7 cellular contexts compared by ENCODE assay signal in genomic region chr6:43758617-43759050, GRCh38. TPM values are rescaled to one million over a fixed set of nuclear protein-coding genes. Genes with fewer than 3 reads are reported as not detected.
DNase-seq lines count a peak whose midpoint lies in the region; ATAC-seq and TF ChIP-seq lines count a peak whose summit lies in the region.

No MANE protein-coding gene starts in this region.

- intact Hi-C loops in esophagus muscularis mucosa (cut with DNase I) (no loop called here), sciatic nerve (cut with DNase I) (no loop called here)

- TF ChIP-seq CTCF in GM12875 (IDR thresholded peaks at IDR 0.05; ENCODE audit: borderline replicate concordance, insufficient read depth, low read depth, low read length): peak; percentile 84
- peak; percentile 98 for TF ChIP-seq CTCF in OCI-LY3 (IDR thresholded peaks at IDR 0.05; ENCODE audit: low read depth, low read length)
- peak; percentile 50 to 66 (median 57) for TF ChIP-seq CTCF in esophagus muscularis mucosa (IDR thresholded peaks at IDR 0.05)

- no peaks in the 10 kb centered on the region for H4K20me1 ChIP-seq in OCI-LY3 (ENCODE audit: insufficient read depth, low read length)

- ATAC-seq in sciatic nerve: peak; percentile 67
- no peak for ATAC-seq in HG03139 (IDR thresholded peaks at IDR 0.05; ENCODE audit: unreplicated experiment)
- no peak for ATAC-seq in HG02610 (IDR thresholded peaks at IDR 0.05; ENCODE audit: unreplicated experiment)

- H3K79me2 ChIP-seq in OCI-LY3 (ENCODE audit: low read length): no peaks in the 10 kb centered on the region

- H3K27ac ChIP-seq in OCI-LY3 (ENCODE audit: low read length): no peak overlapping the region
- H3K27ac ChIP-seq in esophagus muscularis mucosa (replicated peaks in 1 of 4): no peak overlapping the region

- 67% methylated on average over 7 of the region's 9 CpGs for WGBS in esophagus muscularis mucosa

- no peak overlapping the region for H2AFZ ChIP-seq in OCI-LY3 (ENCODE audit: low read depth, low read length)

- H3K9me3 ChIP-seq in OCI-LY3 (ENCODE audit: insufficient read depth, low read length): no peaks in the 10 kb centered on the region
- H3K9me3 ChIP-seq in esophagus muscularis mucosa: no peaks in the 10 kb centered on the region

- H3K36me3 ChIP-seq in OCI-LY3 (replicated peaks; ENCODE audit: low read depth, low read length) (no peaks in the 10 kb centered on the region), esophagus muscularis mucosa (no peaks in the 10 kb centered on the region)

- H3K4me2 ChIP-seq in OCI-LY3 (ENCODE audit: low read length): peak overlapping the region; percentile 60

- no peak for TF ChIP-seq EP300 in esophagus muscularis mucosa (IDR thresholded peaks at IDR 0.05)

- H3K9ac ChIP-seq in OCI-LY3 (ENCODE audit: low read length): peak overlapping the region; percentile 18; the same call in 1 of the 2 replicates

- H3K4me1 ChIP-seq in OCI-LY3 (ENCODE audit: low read length) (peaks cover 54% of the 10 kb centered on the region), esophagus muscularis mucosa (no peaks in the 10 kb centered on the region)

- H3K27me3 ChIP-seq in OCI-LY3 (ENCODE audit: low read depth, low read length) (peaks cover 21% of the 10 kb centered on the region; the same call in 1 of the 2 replicates), esophagus muscularis mucosa (peaks cover 0 to 5% (median 0%) of the 10 kb centered on the region in 4 donors)

- H3K4me3 ChIP-seq in GM12875 (ENCODE audit: low read depth, low read length) (no peak overlapping the region), OCI-LY3 (ENCODE audit: low read length) (peak overlapping the region; percentile 44), esophagus muscularis mucosa (no peak overlapping the region)

- no peak for DNase-seq in esophagus muscularis mucosa (ENCODE audit: extremely low spot score)
- DNase-seq in sciatic nerve (ENCODE audit: low spot score): no peak
- no peak for DNase-seq in LoVo (ENCODE audit: low spot score)

- TF ChIP-seq POLR2A in esophagus muscularis mucosa (IDR thresholded peaks at IDR 0.05; ENCODE audit: low read depth): no peak

RNA-seq across cellular contexts. Expression of gene VEGFA, which starts 11.4 kb away (rescaled TPM):
- total RNA-seq in esophagus muscularis mucosa (10 to 100 TPM; 39.2 to 58.5 (median 45.0) TPM), sciatic nerve (155 TPM)
